ENCODE assay signal across 8 cellular contexts in the genomic region with DNA sequence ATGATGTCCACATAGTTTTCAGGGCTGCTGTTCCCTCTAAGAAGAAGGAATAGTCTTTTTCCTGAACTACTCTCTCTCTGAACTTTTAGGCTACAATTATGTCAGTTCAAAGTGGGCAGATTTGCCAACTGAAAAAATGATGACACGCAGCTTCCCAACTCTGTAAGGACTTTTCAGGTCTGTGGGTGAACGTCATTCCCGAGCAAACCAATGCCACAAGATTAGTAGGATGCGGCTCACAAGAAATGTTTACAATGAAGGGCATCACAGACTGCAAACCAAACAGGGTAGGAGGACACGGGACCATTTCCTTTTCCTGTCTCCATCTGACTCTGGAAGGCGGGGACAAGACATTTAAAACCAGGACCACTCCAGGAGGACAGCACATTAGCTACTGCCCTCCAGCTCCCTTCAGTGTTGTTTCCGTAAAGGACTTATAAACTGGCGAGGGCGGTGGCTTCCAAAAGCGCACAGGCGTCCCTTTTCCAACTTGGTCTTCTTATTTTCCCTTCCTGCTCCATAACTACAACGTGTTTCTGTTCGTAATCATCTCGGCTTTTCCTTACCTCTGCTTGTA. TPM values are rescaled to one million over a fixed set of nuclear protein-coding genes. Genes with fewer than 3 reads are reported as not detected.
DNase-seq lines count a peak whose midpoint lies in the region; ATAC-seq and FAIRE-seq lines count a peak whose summit lies in the region.

No MANE protein-coding gene starts in this region.

- H3K27me3 Mint-ChIP-seq in activated T-helper 1 cell treated with anti-CD3 and anti-CD28 coated beads, Interleukin-12 subunit alpha, Interleukin-12 subunit beta, Interleukin-2, Interleukin-4 antibody, amounts not matched to agents 30 ng/mL and 10 ng/mL and 1 ng/mL, durations not matched to agents 14 hours and 24 hours and 36 hours (ENCODE audit: insufficient read depth), result peaks cover 2% of the 10 kb centered on the region

- peak; percentile 20 for ATAC-seq in GM21515 (IDR thresholded peaks at IDR 0.05; ENCODE audit: unreplicated experiment)

- H2AFZ ChIP-seq in neuron (ENCODE audit: low read depth, low read length), result peak overlapping the region; percentile 84

- H3K4me1 Mint-ChIP-seq in activated T-helper 1 cell treated with anti-CD3 and anti-CD28 coated beads, Interleukin-12 subunit alpha, Interleukin-12 subunit beta, Interleukin-2, Interleukin-4 antibody, amounts not matched to agents 30 ng/mL and 10 ng/mL and 1 ng/mL, durations not matched to agents 14 hours and 24 hours and 36 hours (ENCODE audit: low read depth), result peaks cover 66% of the 10 kb centered on the region

- H3K4me1 ChIP-seq in neuron (ENCODE audit: insufficient read depth, low read length), result peaks cover 8% of the 10 kb centered on the region

- intact Hi-C loops in activated T-helper 1 cell treated with anti-CD3 and anti-CD28 coated beads, Interleukin-12 subunit alpha, Interleukin-12 subunit beta, Interleukin-2, Interleukin-4 antibody, amounts not matched to agents 30 ng/mL and 10 ng/mL and 1 ng/mL, durations not matched to agents 14 hours and 24 hours and 36 hours (cut with micrococcal nuclease), result loop anchor here (1.0 to 10.0 kb wide), 13 partner anchors 45 to 1755 kb away; partner anchors contain the start of genes CHCHD3, NRF1, SSMEM1 and TMEM209

- peak; percentile 81 for DNase-seq in NCI-H2107 treated with DMSO at 0.1 percent for 48 hours (lab: John Stamatoyannopoulos, UW; ENCODE audit: unreplicated experiment)
- DNase-seq in NCI-H2107 (lab: John Stamatoyannopoulos, UW), result no peak
- DNase-seq in LHCN-M2 (ENCODE audit: low read depth), result peak; percentile 79
- no peak for DNase-seq in activated T-helper 1 cell treated with anti-CD3 and anti-CD28 coated beads, Interleukin-12 subunit alpha, Interleukin-12 subunit beta, Interleukin-2, Interleukin-4 antibody, amounts not matched to agents 30 ng/mL and 10 ng/mL and 1 ng/mL, durations not matched to agents 14 hours and 24 hours and 36 hours (ENCODE audit: low spot score)
- peak; percentile 49 to 58 for DNase-seq in frontal cortex (ENCODE audit: low spot score in 2 of 2)
- no peak for DNase-seq in globus pallidus (ENCODE audit: low spot score)

- H3K4me3 Mint-ChIP-seq in activated T-helper 1 cell treated with anti-CD3 and anti-CD28 coated beads, Interleukin-12 subunit alpha, Interleukin-12 subunit beta, Interleukin-2, Interleukin-4 antibody, amounts not matched to agents 30 ng/mL and 10 ng/mL and 1 ng/mL, durations not matched to agents 14 hours and 24 hours and 36 hours, result peak overlapping the region; percentile 96

- peak overlapping the region; percentile 97 for H3K4me3 ChIP-seq in neuron (ENCODE audit: low read length)

- H3K36me3 ChIP-seq in neuron (ENCODE audit: insufficient read depth, low read length), result no peaks in the 10 kb centered on the region

- no peaks in the 10 kb centered on the region for H3K9me3 Mint-ChIP-seq in activated T-helper 1 cell treated with anti-CD3 and anti-CD28 coated beads, Interleukin-12 subunit alpha, Interleukin-12 subunit beta, Interleukin-2, Interleukin-4 antibody, amounts not matched to agents 30 ng/mL and 10 ng/mL and 1 ng/mL, durations not matched to agents 14 hours and 24 hours and 36 hours

- no peaks in the 10 kb centered on the region for H3K27me3 ChIP-seq in neuron (ENCODE audit: insufficient read depth, low read length)

- peaks cover 4% of the 10 kb centered on the region for H3K36me3 Mint-ChIP-seq in activated T-helper 1 cell treated with anti-CD3 and anti-CD28 coated beads, Interleukin-12 subunit alpha, Interleukin-12 subunit beta, Interleukin-2, Interleukin-4 antibody, amounts not matched to agents 30 ng/mL and 10 ng/mL and 1 ng/mL, durations not matched to agents 14 hours and 24 hours and 36 hours (ENCODE audit: low read depth)

- H3K27ac Mint-ChIP-seq in activated T-helper 1 cell treated with anti-CD3 and anti-CD28 coated beads, Interleukin-12 subunit alpha, Interleukin-12 subunit beta, Interleukin-2, Interleukin-4 antibody, amounts not matched to agents 30 ng/mL and 10 ng/mL and 1 ng/mL, durations not matched to agents 14 hours and 24 hours and 36 hours, result peak overlapping the region; percentile 97

- H3K9me3 ChIP-seq in neuron (ENCODE audit: low read length), result no peaks in the 10 kb centered on the region

- no peak for FAIRE-seq in frontal cortex (lab: Jason Lieb, UNC)

RNA-seq across cellular contexts. Expression of gene MKLN1, which starts 0.5 kb away (rescaled TPM):
- total RNA-seq in LHCN-M2 (2014; rRNA removed), result 31.5 and 40.5 TPM in 2 replicates
- 17.9 TPM for polyA plus RNA-seq in LHCN-M2 (2012)
- total RNA-seq in activated T-helper 1 cell treated with anti-CD3 and anti-CD28 coated beads, Interleukin-12 subunit alpha, Interleukin-12 subunit beta, Interleukin-2, Interleukin-4 antibody, amounts not matched to agents 30 ng/mL and 10 ng/mL and 1 ng/mL, durations not matched to agents 14 hours and 24 hours and 36 hours, result 31.1 and 34.0 TPM in 2 replicates
- 45.7 TPM for total RNA-seq in frontal cortex

Comparison
In these comparisons a context has a peak if more than half of its experiments do, and no peak if none do; other contexts are left out.
1. DNase-seq: peak in NCI-H2107 treated with DMSO at 0.1 percent for 48 hours (single experiment), LHCN-M2 (single experiment) and frontal cortex (2 of 2); none in NCI-H2107 (single experiment), activated T-helper 1 cell treated with anti-CD3 and anti-CD28 coated beads, Interleukin-12 subunit alpha, Interleukin-12 subunit beta, Interleukin-2, Interleukin-4 antibody, amounts not matched to agents 30 ng/mL and 10 ng/mL and 1 ng/mL, durations not matched to agents 14 hours and 24 hours and 36 hours (single experiment) and globus pallidus (single experiment).